In the genomic region with DNA sequence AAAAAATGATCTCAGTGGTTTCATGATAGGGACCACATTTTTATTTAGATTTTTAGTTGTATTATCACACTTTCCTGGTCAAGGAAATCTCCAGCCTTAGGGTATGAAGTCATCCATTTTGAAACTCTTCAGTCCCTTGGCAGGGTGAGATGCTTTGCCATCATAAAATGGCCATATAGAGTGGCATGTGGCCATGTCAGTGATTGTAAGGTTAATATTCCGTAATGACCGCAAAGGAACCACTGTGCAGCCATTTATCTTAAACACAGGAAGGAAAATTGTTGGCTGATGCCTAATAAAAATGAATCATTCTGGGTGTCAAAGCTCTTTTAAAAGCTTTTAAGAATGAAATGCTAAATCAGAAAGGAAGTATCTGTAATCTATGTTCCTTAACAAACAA, we compare ENCODE assay signal across 22 cellular contexts. TPM values are rescaled to one million over a fixed set of nuclear protein-coding genes. Genes with fewer than 3 reads are reported as not detected.
"Had no signal": no experiment of that assay in that cellular context is flagged by ENCODE, and none has a peak within 500 bp of the region (broad histone marks: within the 10 kb centered on the region; RNA-seq: fewer than 3 reads in every experiment).

No MANE protein-coding gene starts in this region.

- DNase-seq: KBM-7; MG63; NCI-H1092; NCI-H1105 treated with DMSO at 0.1 percent for 48 hours; NCI-H1417 treated with DMSO at 0.1 percent for 48 hours; NCI-H146; NCI-H1694 treated with DMSO at 0.1 percent for 48 hours; NCI-H1930; NCI-H2081; NCI-H2107; NCI-H2227 treated with DMSO at 0.1 percent for 48 hours; NCI-H524; NCI-H526 treated with DMSO at 0.1 percent for 48 hours; NCI-H748 treated with DMSO at 0.1 percent for 48 hours; NK-92 treated with Interleukin-12 subunit alpha and Interleukin-12 subunit beta, amount 100 ng/mL, for 24 hours; PC-3; SIG-M5 had no signal

- H3K27ac ChIP-seq: SJSA1, SK-N-MC had no signal

- H3K4me1 ChIP-seq: SJSA1 had no signal

- H3K9me3 ChIP-seq: MG63, SJSA1 had no signal

- H3K4me3 ChIP-seq: MG63, SJSA1, SK-N-MC had no signal

- H3K36me3 ChIP-seq: MG63, SJSA1 had no signal

- ATAC-seq: Panc1, PC-3, Right ventricle myocardium inferior had no signal

- H3K27me3 ChIP-seq: MG63, SJSA1 had no signal

RNA-seq across cellular contexts. Expression of gene ATP10D, which starts 57.1 kb away (rescaled TPM):
- total RNA-seq: HT-29 had no signal
